In genomic region chr17:6233856-6234255, GRCh38 we compare ENCODE assay signal across 28 cellular contexts.
"Had no signal": no experiment of that assay in that cellular context is flagged by ENCODE, and none has a peak within 500 bp of the region (broad histone marks: within the 10 kb centered on the region; RNA-seq: fewer than 3 reads in every experiment).

No MANE protein-coding gene starts in this region.

- H3K27ac ChIP-seq: brain microvascular endothelial cell, coronary artery, dorsolateral prefrontal cortex, esophagus muscularis mucosa, foreskin keratinocyte, gastrocnemius medialis, heart left ventricle had no signal

- H3K27me3 Mint-ChIP-seq: activated naive CD8-positive, alpha-beta T cell had no signal

- H3K9me3 Mint-ChIP-seq: activated CD4-positive, alpha-beta memory T cell treated with anti-CD3 and anti-CD28 coated beads, Interleukin-2, amount 10 ng/mL, durations not matched to agents 7 days and 5 days; activated CD4-positive, alpha-beta T cell treated with anti-CD3 and anti-CD28 coated beads, Interleukin-2, amount 10 ng/mL, durations not matched to agents 7 days and 5 days; activated T-cell treated with anti-CD3 and anti-CD28 coated beads, Interleukin-2, amount 50 U/mL, for 4 hours; activated T-helper 17 cell treated with anti-CD3 and anti-CD28 coated beads, Interleukin-2, amount 50 U/mL, for 72 hours; central memory CD8-positive, alpha-beta T cell; dendritic cell treated with granulocyte-macrophage colony-stimulating factor and Interleukin-4, amounts not matched to agents 40 ng/mL and 50 ng/mL, for 4 days; WTC11 had no signal

- H3K27me3 ChIP-seq: brain microvascular endothelial cell had no signal

- H3K4me1 Mint-ChIP-seq: activated CD4-positive, alpha-beta memory T cell treated with anti-CD3 and anti-CD28 coated beads, Interleukin-2, amount 10 ng/mL, durations not matched to agents 7 days and 5 days; activated CD4-positive, alpha-beta T cell treated with anti-CD3 and anti-CD28 coated beads, Interleukin-2, amount 10 ng/mL, durations not matched to agents 7 days and 5 days; activated T-helper 17 cell treated with anti-CD3 and anti-CD28 coated beads, Interleukin-2, amount 50 U/mL, for 72 hours; central memory CD8-positive, alpha-beta T cell had no signal

- H3K36me3 Mint-ChIP-seq: activated naive CD8-positive, alpha-beta T cell; WTC11 had no signal

- H3K27ac Mint-ChIP-seq: activated CD4-positive, alpha-beta memory T cell treated with anti-CD3 and anti-CD28 coated beads, Interleukin-2, amount 10 ng/mL, durations not matched to agents 7 days and 5 days; activated CD4-positive, alpha-beta T cell treated with anti-CD3 and anti-CD28 coated beads, Interleukin-2, amount 10 ng/mL, durations not matched to agents 7 days and 5 days; activated naive CD8-positive, alpha-beta T cell; activated T-helper 17 cell treated with anti-CD3 and anti-CD28 coated beads, Interleukin-2, amount 50 U/mL, for 72 hours; dendritic cell treated with granulocyte-macrophage colony-stimulating factor and Interleukin-4, amounts not matched to agents 40 ng/mL and 50 ng/mL, for 4 days; WTC11 had no signal

- DNase-seq: activated CD4-positive, alpha-beta memory T cell treated with anti-CD3 and anti-CD28 coated beads, Interleukin-2, amount 10 ng/mL, durations not matched to agents 7 days and 5 days; activated CD4-positive, alpha-beta T cell treated with anti-CD3 and anti-CD28 coated beads for 1 hour; activated CD4-positive, alpha-beta T cell treated with anti-CD3 and anti-CD28 coated beads for 4 hours; activated CD4-positive, alpha-beta T cell treated with anti-CD3 and anti-CD28 coated beads, Interleukin-2, amount 10 ng/mL, durations not matched to agents 7 days and 5 days; activated CD4-positive, alpha-beta T cell treated with anti-CD3 and anti-CD28 coated beads, Interleukin-2, amount 50 U/mL, for 4 hours; activated effector memory CD4-positive, alpha-beta T cell treated with Interleukin-2 at 50 U/mL for 16 hours; activated gamma-delta T cell treated with Interleukin-2 at 50 U/mL for 16 hours; activated naive CD4-positive, alpha-beta T cell treated with anti-CD3 and anti-CD28 coated beads, Interleukin-2, amount 50 U/mL, for 16 hours; activated naive CD4-positive, alpha-beta T cell treated with Interleukin-2 at 50 U/mL for 16 hours; activated T-cell treated with anti-CD3 and anti-CD28 coated beads, Interleukin-2, amount 50 U/mL, for 4 hours; amniotic stem cell; anterior cingulate cortex; brain microvascular endothelial cell; effector memory CD4-positive, alpha-beta T cell; erythroblast; foreskin keratinocyte; gastrocnemius medialis; glutamatergic neuron; heart left ventricle; T-helper 2 cell had no signal

- H3K36me3 ChIP-seq: brain microvascular endothelial cell, esophagus muscularis mucosa, gastrocnemius medialis, heart left ventricle had no signal

- H3K4me1 ChIP-seq: esophagus muscularis mucosa, foreskin keratinocyte, gastrocnemius medialis, heart left ventricle had no signal

- H3K9me3 ChIP-seq: esophagus muscularis mucosa, gastrocnemius medialis, heart left ventricle had no signal

- H3K4me3 ChIP-seq: coronary artery, dorsolateral prefrontal cortex, esophagus muscularis mucosa, gastrocnemius medialis, heart left ventricle had no signal

- H3K4me3 Mint-ChIP-seq: activated CD4-positive, alpha-beta memory T cell treated with anti-CD3 and anti-CD28 coated beads, Interleukin-2, amount 10 ng/mL, durations not matched to agents 7 days and 5 days; activated CD4-positive, alpha-beta T cell treated with anti-CD3 and anti-CD28 coated beads, Interleukin-2, amount 10 ng/mL, durations not matched to agents 7 days and 5 days; activated naive CD8-positive, alpha-beta T cell; activated T-cell treated with anti-CD3 and anti-CD28 coated beads, Interleukin-2, amount 50 U/mL, for 4 hours; activated T-helper 17 cell treated with anti-CD3 and anti-CD28 coated beads, Interleukin-2, amount 50 U/mL, for 72 hours; central memory CD8-positive, alpha-beta T cell; dendritic cell treated with granulocyte-macrophage colony-stimulating factor and Interleukin-4, amounts not matched to agents 40 ng/mL and 50 ng/mL, for 4 days; WTC11 had no signal
